Comparison of ENCODE assay signal across 11 cellular contexts in genomic region chr4:153513596-153513995, GRCh38. TPM values are rescaled to one million over a fixed set of nuclear protein-coding genes. Genes with fewer than 3 reads are reported as not detected.
DNase-seq lines count a peak whose midpoint lies in the region; ATAC-seq, FAIRE-seq and TF ChIP-seq lines count a peak whose summit lies in the region.
"Had no signal": no experiment of that assay in that cellular context is flagged by ENCODE, and none has a peak within 500 bp of the region (broad histone marks: within the 10 kb centered on the region; RNA-seq: fewer than 3 reads in every experiment).

No MANE protein-coding gene starts in this region.

- H3K27me3 ChIP-seq in keratinocyte (ENCODE audit: control insufficient read depth, extremely low read depth, insufficient read depth, low read length) (no peaks in the 10 kb centered on the region), aorta (ENCODE audit: control insufficient read depth in 1 of 2, insufficient read depth in 2 of 2, low read length in 1 of 2) (no peaks in the 10 kb centered on the region)

- H3K4me1 ChIP-seq in keratinocyte (ENCODE audit: control insufficient read depth, extremely low read depth, insufficient read depth, low read length): peaks cover 24% of the 10 kb centered on the region
- H3K4me1 ChIP-seq in aorta (ENCODE audit: control insufficient read depth in 1 of 2, insufficient read depth in 2 of 2, low read length in 2 of 2): peaks cover 3 to 7% of the 10 kb centered on the region in 2 donors
- H3K4me1 ChIP-seq: parathyroid adenoma had no signal

- DNase-seq in left ventricle myocardium superior (no peak), Right ventricle myocardium inferior (ENCODE audit: missing footprints) (no peak), keratinocyte (ENCODE audit: low read depth, low spot score) (no peak), aorta (no peak), AML-193 (lab: John Stamatoyannopoulos, UW) (no peak)
- DNase-seq: activated gamma-delta T cell, NCI-H2107 had no signal

- peak overlapping the region; percentile 46 for H3K4me2 ChIP-seq in keratinocyte (ENCODE audit: control insufficient read depth, extremely low read depth, insufficient read depth, low read depth, low read length)

- no peak overlapping the region for H3K4me3 ChIP-seq in keratinocyte (ENCODE audit: control insufficient read depth in 2 of 3, extremely low read depth in 1 of 3, insufficient read depth in 2 of 3, low read depth in 1 of 3, low read length in 3 of 3)
- H3K4me3 ChIP-seq in aorta (ENCODE audit: low read length in 2 of 2): no peak overlapping the region

- ATAC-seq in left ventricle myocardium superior (peak; percentile 25), Right ventricle myocardium inferior (no peak), aorta (ENCODE audit: low FRiP score) (peak; percentile 72), GM18909 (IDR thresholded peaks at IDR 0.05; ENCODE audit: poor library complexity, unreplicated experiment) (no peak), GM18520 (IDR thresholded peaks at IDR 0.05; ENCODE audit: unreplicated experiment) (no peak)
- ATAC-seq in activated T-helper 17 cell treated with anti-CD3 and anti-CD28 coated beads, Interleukin-2, amount 50 U/mL, for 72 hours (replicated peaks): peak; percentile 64

- no peaks in the 10 kb centered on the region for H3K79me2 ChIP-seq in keratinocyte (ENCODE audit: control insufficient read depth, insufficient read depth, low read length)
- H3K79me2 ChIP-seq: parathyroid adenoma had no signal

- no peak overlapping the region for H2AFZ ChIP-seq in keratinocyte (ENCODE audit: control insufficient read depth, low read length)
- H2AFZ ChIP-seq: parathyroid adenoma had no signal

- H3K9me3 ChIP-seq in keratinocyte (ENCODE audit: control insufficient read depth, low read depth, low read length) (peaks cover 2% of the 10 kb centered on the region), aorta (ENCODE audit: control insufficient read depth, low read length) (no peaks in the 10 kb centered on the region)

- H3K4me3 Mint-ChIP-seq in activated T-helper 17 cell treated with anti-CD3 and anti-CD28 coated beads, Interleukin-2, amount 50 U/mL, for 72 hours: peak overlapping the region; percentile 37

- peaks cover 38% of the 10 kb centered on the region for H3K36me3 Mint-ChIP-seq in activated T-helper 17 cell treated with anti-CD3 and anti-CD28 coated beads, Interleukin-2, amount 50 U/mL, for 72 hours (ENCODE audit: low read depth)

- H3K4me1 Mint-ChIP-seq in activated T-helper 17 cell treated with anti-CD3 and anti-CD28 coated beads, Interleukin-2, amount 50 U/mL, for 72 hours: peaks cover 40% of the 10 kb centered on the region

- no peaks in the 10 kb centered on the region for H4K20me1 ChIP-seq in keratinocyte (ENCODE audit: control insufficient read depth, extremely low read depth, insufficient read depth, low read length)

- H3K36me3 ChIP-seq in keratinocyte (ENCODE audit: control insufficient read depth in 2 of 2, extremely low read depth in 1 of 2, insufficient read depth in 2 of 2, low read length in 2 of 2) (no peaks in the 10 kb centered on the region), aorta (ENCODE audit: control insufficient read depth in 1 of 2, insufficient read depth in 2 of 2, low read length in 1 of 2) (no peaks in the 10 kb centered on the region)

- no peaks in the 10 kb centered on the region for H3K9me3 Mint-ChIP-seq in activated T-helper 17 cell treated with anti-CD3 and anti-CD28 coated beads, Interleukin-2, amount 50 U/mL, for 72 hours

- dilution Hi-C loops in keratinocyte (cut with MboI; ENCODE audit: extremely low pct_ligation_motif_present, low sequenced_read_pairs): no loop called here

- no peak overlapping the region for H3K9ac ChIP-seq in keratinocyte (ENCODE audit: control insufficient read depth, extremely low read depth, insufficient read depth, low read length)
- H3K9ac ChIP-seq: parathyroid adenoma had no signal

- FAIRE-seq in keratinocyte (lab: Jason Lieb, UNC): no peak

- no peak for TF ChIP-seq CTCF in keratinocyte (optimal IDR thresholded peaks at IDR 0.05 in 1 of 3, IDR thresholded peaks at IDR 0.05 in 1 of 3, conservative IDR thresholded peaks at IDR 0.05 in 1 of 3; ENCODE audit: extremely low read depth in 1 of 3, insufficient read depth in 2 of 3, low read length in 3 of 3)

- no peaks in the 10 kb centered on the region for H3K27me3 Mint-ChIP-seq in activated T-helper 17 cell treated with anti-CD3 and anti-CD28 coated beads, Interleukin-2, amount 50 U/mL, for 72 hours

- intact Hi-C loops in left ventricle myocardium superior (cut with micrococcal nuclease): no loop called here
- intact Hi-C loops in Right ventricle myocardium inferior (cut with DNase I): no loop called here
- intact Hi-C loops in aorta (cut with DNase I): loop anchor here in 1 of 2 donors (5.0 kb wide), 1 partner anchor 59 kb away; no protein-coding TSS in a partner anchor

- no peak overlapping the region for H3K27ac ChIP-seq in keratinocyte (ENCODE audit: control insufficient read depth, insufficient read depth, low read length)
- peak overlapping the region; percentile 18 to 25 for H3K27ac ChIP-seq in aorta (ENCODE audit: low read depth in 1 of 2, low read length in 2 of 2)
- H3K27ac ChIP-seq: parathyroid adenoma had no signal

- no peaks in the 10 kb centered on the region for H3K9me1 ChIP-seq in keratinocyte (ENCODE audit: control insufficient read depth, extremely low read depth, insufficient read depth, low read length)

- 7% methylated on average over 1 of the region's 1 CpG for WGBS in aorta, 2 donors

- peak overlapping the region; percentile 67 for H3K27ac Mint-ChIP-seq in activated T-helper 17 cell treated with anti-CD3 and anti-CD28 coated beads, Interleukin-2, amount 50 U/mL, for 72 hours

RNA-seq across cellular contexts. Expression of gene TMEM131L, which starts 47.4 kb away (rescaled TPM):
- 16.8 TPM for total RNA-seq in left ventricle myocardium superior
- 14.4 TPM for total RNA-seq in Right ventricle myocardium inferior
- total RNA-seq in activated T-helper 17 cell treated with anti-CD3 and anti-CD28 coated beads, Interleukin-2, amount 50 U/mL, for 72 hours: 10 to 100 TPM; 19.1 to 30.9 TPM
- 7.0 to 10.3 TPM (median 9.3 TPM) in 3 replicates for polyA plus RNA-seq in keratinocyte
- polyA plus RNA-seq in keratinocyte (2011; ENCODE audit: low read depth): 7.6 TPM
- polyA plus RNA-seq in keratinocyte (2011; cell fraction: cytosol; rRNA removed): 3.1 and 5.0 TPM in 2 replicates
- 29.1 and 29.5 TPM in 2 replicates for polyA plus RNA-seq in keratinocyte (2011; cell fraction: nucleus; rRNA removed)
- polyA plus RNA-seq in keratinocyte (2012; ENCODE audit: low replicate concordance): 6.1 and 8.0 TPM in 2 replicates
- polyA minus RNA-seq in keratinocyte: 11.5 to 33.8 TPM (median 21.1 TPM) in 3 replicates
- 7.7 TPM for polyA minus RNA-seq in keratinocyte (2011; cell fraction: cytosol; rRNA and poly(A)+ RNA removed)
- polyA minus RNA-seq in keratinocyte (2011; cell fraction: nucleus; rRNA and poly(A)+ RNA removed): 41.9 and 80.6 TPM in 2 replicates
- 10 to 100 TPM; 20.1 to 22.5 TPM for total RNA-seq in aorta
- 10 to 100 TPM in 1 of 2 donors, 1 to 10 TPM in 1; 2.0 to 14.8 TPM for polyA plus RNA-seq in aorta

Comparison
In these comparisons a context has a peak if more than half of its experiments do, and no peak if none do; other contexts are left out.
1. ATAC-seq: peak in left ventricle myocardium superior (single experiment), activated T-helper 17 cell treated with anti-CD3 and anti-CD28 coated beads, Interleukin-2, amount 50 U/mL, for 72 hours (single experiment) and aorta (single experiment); none in Right ventricle myocardium inferior (single experiment), GM18909 (single experiment) and GM18520 (single experiment).